8 cellular contexts compared by ENCODE assay signal in genomic region chrX:12702509-12703091, GRCh38.
DNase-seq lines count a peak whose midpoint lies in the region; ATAC-seq and TF ChIP-seq lines count a peak whose summit lies in the region.

No MANE protein-coding gene starts in this region.

- H3K4me3 Mint-ChIP-seq in nephron progenitor cell, result no peak overlapping the region

- no peak overlapping the region for H3K4me3 ChIP-seq in astrocyte of the spinal cord (ENCODE audit: low read depth, low read length)

- no peaks in the 10 kb centered on the region for H3K36me3 Mint-ChIP-seq in nephron progenitor cell (ENCODE audit: low read depth)

- no peak overlapping the region for H3K27ac Mint-ChIP-seq in nephron progenitor cell

- no peaks in the 10 kb centered on the region for H3K4me1 Mint-ChIP-seq in nephron progenitor cell

- H3K27me3 Mint-ChIP-seq in nephron progenitor cell (ENCODE audit: low read depth, poor library complexity), result peaks cover 8% of the 10 kb centered on the region

- in situ Hi-C loops in astrocyte of the spinal cord (cut with HindIII; ENCODE audit: low sequenced_read_pairs), result no loop called here

- H3K9me3 Mint-ChIP-seq in nephron progenitor cell, result peaks cover 29% of the 10 kb centered on the region

- intact Hi-C loops in posterior vena cava (cut with DNase I), result no loop called here

- ATAC-seq in HG02885 (IDR thresholded peaks at IDR 0.05; ENCODE audit: poor library complexity, unreplicated experiment), result no peak

- TF ChIP-seq CTCF in astrocyte of the spinal cord (IDR thresholded peaks at IDR 0.05; ENCODE audit: low read depth, low read length), result peak; percentile 24
- peak; percentile 45 for TF ChIP-seq CTCF in nephron progenitor cell (IDR thresholded peaks at IDR 0.05)

- DNase-seq in NCI-H748 (lab: John Stamatoyannopoulos, UW; ENCODE audit: unreplicated experiment) (peak; percentile 48), NCI-H748 treated with DMSO at 0.1 percent for 48 hours (lab: John Stamatoyannopoulos, UW) (no peak), HT-29 (ENCODE audit: low spot score) (peak; percentile 2), astrocyte of the spinal cord (ENCODE audit: low read depth, low spot score) (no peak), nephron progenitor cell (peak; percentile 28), posterior vena cava (ENCODE audit: low spot score) (no peak), cortex of kidney (lab: John Stamatoyannopoulos, UW) (no peak)

Comparison
In these comparisons a context has a peak if more than half of its experiments do, and no peak if none do; other contexts are left out.
1. DNase-seq: peak in NCI-H748 (single experiment), HT-29 (single experiment) and nephron progenitor cell (single experiment); none in NCI-H748 treated with DMSO at 0.1 percent for 48 hours (single experiment), astrocyte of the spinal cord (single experiment), posterior vena cava (single experiment) and cortex of kidney (single experiment).